Comparison of ENCODE assay signal across 1 cellular context in the genomic region with DNA sequence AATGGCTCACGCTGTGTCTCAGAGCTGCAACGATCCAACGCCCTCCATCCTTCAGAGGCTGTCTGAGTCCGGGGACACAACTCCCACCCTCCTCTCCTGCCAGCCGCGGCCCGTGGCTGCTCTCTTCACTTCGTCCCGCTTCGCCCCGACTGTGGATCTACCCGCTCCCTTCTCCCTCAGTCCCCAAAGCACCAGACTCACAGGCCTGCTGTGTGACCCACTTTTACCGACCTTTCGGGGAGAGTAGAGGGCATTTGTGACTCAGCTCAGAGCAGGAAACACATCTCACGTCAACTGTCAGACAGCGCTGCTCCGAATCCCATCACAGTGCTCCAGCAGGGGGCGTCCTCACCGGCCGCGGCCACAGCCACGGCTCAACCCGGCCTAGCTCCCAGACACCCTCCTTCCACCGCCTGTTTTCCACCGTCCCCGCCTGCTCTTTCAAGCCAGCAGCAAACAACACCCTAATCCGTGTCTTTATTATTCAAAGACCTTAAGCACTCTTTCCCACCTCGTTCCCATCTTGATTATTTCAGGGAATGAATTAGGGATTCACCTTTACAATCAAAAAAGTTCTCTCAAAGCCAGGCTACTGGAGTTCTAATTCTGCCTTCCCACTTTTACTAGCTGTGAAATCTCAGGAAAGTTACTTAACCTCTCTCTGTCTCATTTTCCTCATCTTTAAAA.
TF ChIP-seq lines count a peak whose summit lies in the region.

No MANE protein-coding gene starts in this region.

TF ChIP-seq in HepG2, 621 proteins besides CTCF, POLR2A, EP300 and RAD21 (continued from another document and continues in another):
- TF ChIP-seq, protein P1, sequence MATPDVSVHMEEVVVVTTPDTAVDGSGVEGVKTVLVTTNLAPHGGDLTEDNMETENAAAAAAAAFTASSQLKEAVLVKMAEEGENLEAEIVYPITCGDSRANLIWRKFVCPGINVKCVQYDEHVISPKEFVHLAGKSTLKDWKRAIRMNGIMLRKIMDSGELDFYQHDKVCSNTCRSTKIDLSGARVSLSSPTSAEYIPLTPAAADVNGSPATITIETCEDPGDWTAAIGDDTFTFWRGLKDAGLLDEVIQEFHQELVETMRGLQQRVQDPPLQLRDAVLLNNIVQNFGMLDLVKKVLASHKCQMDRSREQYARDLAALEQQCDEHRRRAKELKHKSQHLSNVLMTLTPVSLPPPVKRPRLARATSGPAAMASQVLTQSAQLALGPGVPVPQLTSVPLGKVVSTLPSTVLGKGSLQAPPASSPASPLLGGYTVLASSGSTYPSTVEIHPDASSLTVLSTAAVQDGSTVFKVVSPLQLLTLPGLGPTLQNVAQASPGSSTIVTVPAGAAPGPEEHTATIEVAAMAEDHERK (CRISPR knock-in tag; IDR thresholded peaks at IDR 0.05; ENCODE audit: low read depth), result no peak
- TF ChIP-seq ZNF205 (CRISPR knock-in tag; IDR thresholded peaks at IDR 0.05), result no peak
- TF ChIP-seq ZNF260 (CRISPR knock-in tag; IDR thresholded peaks at IDR 0.05; ENCODE audit: borderline replicate concordance, low read depth), result no peak
- no peak for TF ChIP-seq ZNF709 (CRISPR knock-in tag; IDR thresholded peaks at IDR 0.05)
- TF ChIP-seq ELF3 (CRISPR knock-in tag; IDR thresholded peaks at IDR 0.05), result peak; percentile 23; the same call in 1 of the 2 replicates
- TF ChIP-seq, protein P2, sequence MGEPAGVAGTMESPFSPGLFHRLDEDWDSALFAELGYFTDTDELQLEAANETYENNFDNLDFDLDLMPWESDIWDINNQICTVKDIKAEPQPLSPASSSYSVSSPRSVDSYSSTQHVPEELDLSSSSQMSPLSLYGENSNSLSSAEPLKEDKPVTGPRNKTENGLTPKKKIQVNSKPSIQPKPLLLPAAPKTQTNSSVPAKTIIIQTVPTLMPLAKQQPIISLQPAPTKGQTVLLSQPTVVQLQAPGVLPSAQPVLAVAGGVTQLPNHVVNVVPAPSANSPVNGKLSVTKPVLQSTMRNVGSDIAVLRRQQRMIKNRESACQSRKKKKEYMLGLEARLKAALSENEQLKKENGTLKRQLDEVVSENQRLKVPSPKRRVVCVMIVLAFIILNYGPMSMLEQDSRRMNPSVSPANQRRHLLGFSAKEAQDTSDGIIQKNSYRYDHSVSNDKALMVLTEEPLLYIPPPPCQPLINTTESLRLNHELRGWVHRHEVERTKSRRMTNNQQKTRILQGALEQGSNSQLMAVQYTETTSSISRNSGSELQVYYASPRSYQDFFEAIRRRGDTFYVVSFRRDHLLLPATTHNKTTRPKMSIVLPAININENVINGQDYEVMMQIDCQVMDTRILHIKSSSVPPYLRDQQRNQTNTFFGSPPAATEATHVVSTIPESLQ (CRISPR knock-in tag; conservative IDR thresholded peaks at IDR 0.05), result no peak
- TF ChIP-seq MAFF (IDR thresholded peaks at IDR 0.05; ENCODE audit: low read depth, low read length), result no peak
- no peak for TF ChIP-seq ZNF414 (CRISPR knock-in tag; IDR thresholded peaks at IDR 0.05)
- TF ChIP-seq KAT8 (CRISPR knock-in tag; IDR thresholded peaks at IDR 0.05), result no peak
- TF ChIP-seq KMT2A (CRISPR knock-in tag; IDR thresholded peaks at IDR 0.05), result 0 out of 2 replicates have a peak, but pooled peaks have one; percentile 30
- TF ChIP-seq, protein P3, sequence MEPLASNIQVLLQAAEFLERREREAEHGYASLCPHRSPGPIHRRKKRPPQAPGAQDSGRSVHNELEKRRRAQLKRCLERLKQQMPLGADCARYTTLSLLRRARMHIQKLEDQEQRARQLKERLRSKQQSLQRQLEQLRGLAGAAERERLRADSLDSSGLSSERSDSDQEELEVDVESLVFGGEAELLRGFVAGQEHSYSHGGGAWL (CRISPR knock-in tag; IDR thresholded peaks at IDR 0.05), result no peak
- TF ChIP-seq POGZ (CRISPR knock-in tag; IDR thresholded peaks at IDR 0.05), result 0 out of 2 replicates have a peak, but pooled peaks have one; percentile 22
- TF ChIP-seq MLLT10 (CRISPR knock-in tag; IDR thresholded peaks at IDR 0.05), result no peak
- TF ChIP-seq TEAD3 (CRISPR knock-in tag; optimal IDR thresholded peaks at IDR 0.05; ENCODE audit: borderline replicate concordance), result peak; percentile 25
- TF ChIP-seq HNRNPK (IDR thresholded peaks at IDR 0.05; ENCODE audit: low read depth, low read length, poor library complexity, severe bottlenecking), result no peak
- no peak for TF ChIP-seq RBAK (CRISPR knock-in tag; IDR thresholded peaks at IDR 0.05)
- TF ChIP-seq FOXO1 (CRISPR knock-in tag; IDR thresholded peaks at IDR 0.05), result peak; percentile 51; the same call in 1 of the 2 replicates
- no peak for TF ChIP-seq ZBTB33 (CRISPR knock-in tag; IDR thresholded peaks at IDR 0.05)
- TF ChIP-seq RBM22 (optimal IDR thresholded peaks at IDR 0.05; ENCODE audit: low read length), result no peak
- no peak for TF ChIP-seq NCOR1 (IDR thresholded peaks at IDR 0.05; ENCODE audit: borderline replicate concordance, low read length)
- TF ChIP-seq GTF3A (CRISPR knock-in tag; conservative IDR thresholded peaks at IDR 0.05), result no peak
- TF ChIP-seq ZNF354B (CRISPR knock-in tag; IDR thresholded peaks at IDR 0.05), result no peak
- TF ChIP-seq XRCC5 (optimal IDR thresholded peaks at IDR 0.05; ENCODE audit: low read length), result peak; percentile 91
- TF ChIP-seq, protein P4, sequence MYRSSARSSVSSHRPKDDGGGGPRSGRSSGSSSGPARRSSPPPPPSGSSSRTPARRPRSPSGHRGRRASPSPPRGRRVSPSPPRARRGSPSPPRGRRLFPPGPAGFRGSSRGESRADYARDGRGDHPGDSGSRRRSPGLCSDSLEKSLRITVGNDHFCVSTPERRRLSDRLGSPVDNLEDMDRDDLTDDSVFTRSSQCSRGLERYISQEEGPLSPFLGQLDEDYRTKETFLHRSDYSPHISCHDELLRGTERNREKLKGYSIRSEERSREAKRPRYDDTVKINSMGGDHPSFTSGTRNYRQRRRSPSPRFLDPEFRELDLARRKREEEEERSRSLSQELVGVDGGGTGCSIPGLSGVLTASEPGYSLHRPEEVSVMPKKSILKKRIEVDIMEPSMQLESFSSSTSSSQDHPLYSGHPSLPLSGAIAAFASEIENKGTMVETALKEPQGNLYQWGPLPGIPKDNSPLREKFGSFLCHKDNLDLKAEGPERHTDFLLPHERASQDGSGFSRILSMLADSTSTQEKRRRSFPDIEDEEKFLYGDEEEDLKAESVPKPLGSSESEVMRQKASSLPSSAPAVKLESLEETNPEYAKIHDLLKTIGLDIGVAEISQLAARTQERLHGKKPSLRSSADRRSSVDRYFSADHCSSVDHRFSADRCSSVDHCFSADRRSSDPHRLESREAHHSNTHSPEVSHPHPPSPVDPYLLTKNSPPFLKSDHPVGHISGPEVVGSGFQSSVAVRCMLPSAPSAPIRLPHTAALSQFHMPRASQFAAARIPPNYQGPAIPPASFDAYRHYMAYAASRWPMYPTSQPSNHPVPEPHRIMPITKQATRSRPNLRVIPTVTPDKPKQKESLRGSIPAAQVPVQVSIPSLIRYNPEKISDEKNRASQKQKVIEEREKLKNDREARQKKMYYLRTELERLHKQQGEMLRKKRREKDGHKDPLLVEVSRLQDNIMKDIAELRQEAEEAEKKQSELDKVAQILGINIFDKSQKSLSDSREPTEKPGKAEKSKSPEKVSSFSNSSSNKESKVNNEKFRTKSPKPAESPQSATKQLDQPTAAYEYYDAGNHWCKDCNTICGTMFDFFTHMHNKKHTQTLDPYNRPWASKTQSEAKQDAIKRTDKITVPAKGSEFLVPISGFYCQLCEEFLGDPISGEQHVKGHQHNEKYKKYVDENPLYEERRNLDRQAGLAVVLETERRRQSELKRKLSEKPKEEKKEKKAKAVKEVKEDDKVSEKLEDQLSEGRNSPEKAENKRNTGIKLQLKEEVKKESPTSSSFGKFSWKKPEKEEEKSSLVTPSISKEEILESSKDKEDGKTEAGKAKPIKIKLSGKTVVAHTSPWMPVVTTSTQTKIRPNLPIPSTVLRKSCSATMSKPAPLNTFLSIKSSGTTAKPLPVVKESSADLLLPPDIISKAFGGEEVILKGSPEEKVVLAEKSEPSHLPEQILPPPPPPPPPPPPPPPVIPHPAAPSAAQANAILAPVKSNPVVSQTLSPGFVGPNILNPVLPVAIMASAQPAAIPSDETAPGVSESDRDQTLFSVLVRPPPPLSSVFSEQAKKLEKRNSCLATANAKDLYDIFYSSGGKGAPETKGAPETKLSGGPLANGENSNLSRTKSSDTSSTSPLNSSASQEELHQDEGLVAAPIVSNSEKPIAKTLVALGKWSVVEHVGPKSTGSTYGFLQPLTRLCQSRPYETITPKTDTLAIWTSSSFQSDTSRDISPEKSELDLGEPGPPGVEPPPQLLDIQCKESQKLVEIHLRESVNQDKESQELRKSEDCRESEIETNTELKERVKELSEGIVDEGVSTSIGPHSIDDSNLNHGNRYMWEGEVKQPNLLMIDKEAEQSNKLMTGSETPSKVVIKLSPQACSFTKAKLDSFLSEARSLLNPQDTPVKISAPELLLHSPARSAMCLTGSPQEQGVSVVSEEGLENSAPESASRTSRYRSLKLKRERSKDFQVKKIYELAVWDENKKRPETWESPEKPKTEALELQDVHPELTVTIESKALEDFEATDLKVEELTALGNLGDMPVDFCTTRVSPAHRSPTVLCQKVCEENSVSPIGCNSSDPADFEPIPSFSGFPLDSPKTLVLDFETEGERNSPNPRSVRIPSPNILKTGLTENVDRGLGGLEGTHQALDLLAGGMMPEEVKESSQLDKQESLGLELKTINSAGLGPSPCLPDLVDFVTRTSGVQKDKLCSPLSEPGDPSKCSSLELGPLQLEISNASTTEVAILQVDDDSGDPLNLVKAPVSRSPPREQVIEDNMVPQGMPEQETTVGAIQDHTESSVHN (CRISPR knock-in tag; IDR thresholded peaks at IDR 0.05), result no peak
- TF ChIP-seq ZNF580 (CRISPR knock-in tag; IDR thresholded peaks at IDR 0.05; ENCODE audit: borderline replicate concordance, low read depth), result peak; percentile 55; the same call in 1 of the 2 replicates
- TF ChIP-seq ZNF512B (CRISPR knock-in tag; IDR thresholded peaks at IDR 0.05; ENCODE audit: borderline replicate concordance), result no peak
- TF ChIP-seq MNT (IDR thresholded peaks at IDR 0.05), result no peak
- TF ChIP-seq ONECUT2 (CRISPR knock-in tag; IDR thresholded peaks at IDR 0.05), result no peak
- TF ChIP-seq STAG1 (CRISPR knock-in tag; IDR thresholded peaks at IDR 0.05), result peak; percentile 61
- no peak for TF ChIP-seq FOSL1 (CRISPR knock-in tag; IDR thresholded peaks at IDR 0.05; ENCODE audit: borderline replicate concordance)
- TF ChIP-seq RFX1 (IDR thresholded peaks at IDR 0.05), result no peak
- TF ChIP-seq MYC (CRISPR knock-in tag; IDR thresholded peaks at IDR 0.05; ENCODE audit: borderline replicate concordance), result no peak
- no peak for TF ChIP-seq AKAP8 (CRISPR knock-in tag; IDR thresholded peaks at IDR 0.05)
- TF ChIP-seq RBM39 (IDR thresholded peaks at IDR 0.05; ENCODE audit: low read depth, low read length, poor library complexity, severe bottlenecking), result no peak
- TF ChIP-seq ZSCAN25 (CRISPR knock-in tag; IDR thresholded peaks at IDR 0.05), result no peak
- TF ChIP-seq CREB1 (IDR thresholded peaks at IDR 0.05), result no peak
- TF ChIP-seq CREB1 (CRISPR knock-in tag; IDR thresholded peaks at IDR 0.05), result no peak
- TF ChIP-seq ZNF563 (CRISPR knock-in tag; IDR thresholded peaks at IDR 0.05), result no peak
